ENCODE assay signal across 12 cellular contexts in the genomic region with DNA sequence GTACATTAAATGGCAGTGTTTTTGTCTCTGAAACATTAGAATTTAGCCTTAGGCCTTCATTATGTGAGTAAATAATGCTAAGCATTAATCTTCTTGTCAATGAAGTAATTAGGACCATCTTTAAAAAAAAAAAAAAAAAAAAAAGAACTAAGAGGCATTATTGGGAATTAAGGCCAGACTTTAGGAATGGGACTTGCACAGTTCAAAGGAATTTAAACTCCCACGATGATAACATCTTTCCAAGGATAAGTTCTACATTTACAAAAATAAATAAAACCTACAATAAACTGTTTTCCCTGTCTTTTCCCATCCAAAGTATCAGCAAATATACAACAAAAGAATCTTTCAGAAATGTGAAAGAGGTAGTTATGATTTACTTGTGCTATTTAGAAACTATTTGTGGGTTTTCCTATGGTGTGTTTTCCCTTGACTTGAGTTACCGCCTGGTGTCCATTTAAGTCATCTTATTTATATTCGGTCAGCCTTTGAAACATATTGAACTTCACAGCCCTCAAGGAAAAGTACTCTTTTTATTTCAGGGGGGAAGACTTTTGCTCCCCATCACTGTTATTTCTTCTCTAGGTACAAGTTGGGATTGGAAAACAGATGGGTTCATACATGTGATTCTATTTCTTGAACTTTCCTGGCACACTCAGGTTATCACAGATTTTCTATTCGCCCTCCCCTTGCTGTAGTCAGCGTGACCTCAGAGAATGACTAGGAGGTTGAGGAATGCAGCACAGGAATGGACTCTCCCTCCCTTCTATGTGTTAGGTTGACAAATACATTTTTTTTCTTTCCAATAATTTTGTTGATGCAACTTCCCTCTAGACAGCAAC. TPM values are rescaled to one million over a fixed set of nuclear protein-coding genes. Genes with fewer than 3 reads are reported as not detected.
A peak's percentile ranks its signal among the peaks of the same experiment; 100 is the strongest.
DNase-seq lines count a peak whose midpoint lies in the region; ATAC-seq and TF ChIP-seq lines count a peak whose summit lies in the region.
"Had no signal": no experiment of that assay in that cellular context is flagged by ENCODE, and none has a peak within 500 bp of the region (broad histone marks: within the 10 kb centered on the region; RNA-seq: fewer than 3 reads in every experiment).

No MANE protein-coding gene starts in this region.

- H3K4me3 ChIP-seq in cardiac muscle cell (no peak overlapping the region), astrocyte of the cerebellum (ENCODE audit: low read depth, low read length) (no peak overlapping the region), hepatocyte (no peak overlapping the region), upper lobe of left lung (no peak overlapping the region), neuronal stem cell (ENCODE audit: low read length in 2 of 2) (no peak overlapping the region), prostate gland (no peak overlapping the region)
- H3K4me3 ChIP-seq: transverse colon had no signal

- in situ Hi-C loops in astrocyte of the cerebellum (cut with HindIII; ENCODE audit: low sequenced_read_pairs) = no loop called here

- TF ChIP-seq POLR2A in upper lobe of left lung (IDR thresholded peaks at IDR 0.05) = no peak
- TF ChIP-seq POLR2A in prostate gland (IDR thresholded peaks at IDR 0.05) = no peak

- 47% methylated on average over 5 of the region's 5 CpGs for WGBS in hepatocyte (ENCODE audit: low lambda C conversion rate, missing lambda C conversion rate)
- 72 to 75% methylated on average over 5 of the region's 5 CpGs for WGBS in upper lobe of left lung, 2 donors
- WGBS in neuronal stem cell (ENCODE audit: extremely low coverage in 2 of 2, insufficient read length in 2 of 2, insufficient replicate concordance in 1 of 2), 2 donors = no CpG with 5 or more reads among the region's 5 CpGs
- 72% methylated on average over 5 of the region's 5 CpGs for WGBS in prostate gland

- no peak overlapping the region for H2BK12ac ChIP-seq in neuronal stem cell (ENCODE audit: low read length)

- H4K20me1 ChIP-seq in hepatocyte (ENCODE audit: insufficient read depth, poor library complexity, severe bottlenecking) = no peaks in the 10 kb centered on the region

- H2BK15ac ChIP-seq in neuronal stem cell (ENCODE audit: low read length) = no peak overlapping the region

- H3K27me3 ChIP-seq in cardiac muscle cell (no peaks in the 10 kb centered on the region), hepatocyte (no peaks in the 10 kb centered on the region), upper lobe of left lung (no peaks in the 10 kb centered on the region), neuronal stem cell (ENCODE audit: control insufficient read depth in 3 of 3, insufficient read depth in 3 of 3, low read depth in 1 of 3, low read length in 3 of 3) (no peaks in the 10 kb centered on the region), prostate gland (replicated peaks; ENCODE audit: insufficient read depth) (no peaks in the 10 kb centered on the region)
- H3K27me3 ChIP-seq: transverse colon had no signal

- H3K36me3 ChIP-seq in cardiac muscle cell = no peaks in the 10 kb centered on the region
- no peaks in the 10 kb centered on the region for H3K36me3 ChIP-seq in hepatocyte (replicated peaks; ENCODE audit: insufficient read depth, low read depth)
- H3K36me3 ChIP-seq in upper lobe of left lung = no peaks in the 10 kb centered on the region
- H3K36me3 ChIP-seq in neuronal stem cell (replicated peaks in 1 of 2; ENCODE audit: control insufficient read depth in 2 of 2, insufficient read depth in 2 of 2, low read length in 2 of 2) = no peaks in the 10 kb centered on the region
- no peaks in the 10 kb centered on the region for H3K36me3 ChIP-seq in prostate gland
- H3K36me3 ChIP-seq: transverse colon had no signal

- H3K23ac ChIP-seq in neuronal stem cell (ENCODE audit: low read depth, low read length, poor library complexity) = no peak overlapping the region

- H3K79me1 ChIP-seq in neuronal stem cell (ENCODE audit: low read depth, low read length) = no peaks in the 10 kb centered on the region

- TF ChIP-seq CTCF in cardiac muscle cell (IDR thresholded peaks at IDR 0.05; ENCODE audit: low read depth, low read length) (no peak), astrocyte of the cerebellum (IDR thresholded peaks at IDR 0.05; ENCODE audit: low read depth, low read length, missing control alignments) (no peak), hepatocyte (IDR thresholded peaks at IDR 0.05; ENCODE audit: poor library complexity) (no peak), upper lobe of left lung (IDR thresholded peaks at IDR 0.05) (no peak), prostate gland (IDR thresholded peaks at IDR 0.05) (no peak)

- ATAC-seq in upper lobe of left lung (ENCODE audit: low FRiP score in 2 of 2) = peak; percentile 82 to 87
- ATAC-seq in GM19395 (IDR thresholded peaks at IDR 0.05; ENCODE audit: unreplicated experiment) = no peak
- ATAC-seq: T-cell had no signal

- no peaks in the 10 kb centered on the region for H3K79me2 ChIP-seq in hepatocyte

- H3K4me1 ChIP-seq in cardiac muscle cell (ENCODE audit: low read depth) (no peaks in the 10 kb centered on the region), hepatocyte (ENCODE audit: insufficient read depth) (peaks cover 10% of the 10 kb centered on the region), upper lobe of left lung (peaks cover 0 to 6% (median 2%) of the 10 kb centered on the region in 4 donors), neuronal stem cell (ENCODE audit: control insufficient read depth in 2 of 2, insufficient read depth in 1 of 2, low read depth in 1 of 2, low read length in 2 of 2) (peaks cover 0 to 1% of the 10 kb centered on the region in 2 donors), prostate gland (replicated peaks) (no peaks in the 10 kb centered on the region)
- H3K4me1 ChIP-seq: transverse colon had no signal

- DNase-seq in cardiac muscle cell (ENCODE audit: low read depth in 1 of 2, low spot score in 1 of 2) (peak; percentile 34 to 92), cardiac septum (ENCODE audit: low spot score) (no peak), astrocyte of the cerebellum (ENCODE audit: low read depth) (peak; percentile 72), hepatocyte (ENCODE audit: low spot score) (peak; percentile 75), upper lobe of left lung (no peak), neuronal stem cell (ENCODE audit: low spot score) (no peak), prostate gland (ENCODE audit: low spot score) (no peak)
- DNase-seq: AML-193; stimulated activated CD4-positive, alpha-beta T cell treated with anti-CD3 and anti-CD28 coated beads, Interleukin-4, amount 100 ng/mL, for 1 hour; T-cell; transverse colon had no signal

- H3K9me3 ChIP-seq in cardiac muscle cell (ENCODE audit: low read depth) = no peaks in the 10 kb centered on the region
- no peaks in the 10 kb centered on the region for H3K9me3 ChIP-seq in hepatocyte (ENCODE audit: low read depth)
- no peaks in the 10 kb centered on the region for H3K9me3 ChIP-seq in upper lobe of left lung
- H3K9me3 ChIP-seq in neuronal stem cell (replicated peaks in 1 of 2; ENCODE audit: control insufficient read depth in 2 of 2, insufficient read depth in 1 of 2, low read depth in 1 of 2, low read length in 2 of 2) = no peaks in the 10 kb centered on the region
- no peaks in the 10 kb centered on the region for H3K9me3 ChIP-seq in prostate gland
- H3K9me3 ChIP-seq: transverse colon had no signal

- intact Hi-C loops in cardiac septum (cut with DNase I) (no loop called here), prostate gland (cut with DNase I) (no loop called here)

- H2AK5ac ChIP-seq in neuronal stem cell (ENCODE audit: low read depth, low read length) = no peak overlapping the region

- H2BK120ac ChIP-seq in neuronal stem cell (ENCODE audit: low read depth, low read length) = no peak overlapping the region

- no peak overlapping the region for H4K91ac ChIP-seq in neuronal stem cell (ENCODE audit: low read depth, low read length, poor library complexity)

- TF ChIP-seq EP300 in upper lobe of left lung (IDR thresholded peaks at IDR 0.05) = no peak

- no peak overlapping the region for H2AFZ ChIP-seq in hepatocyte
- no peak overlapping the region for H2AFZ ChIP-seq in neuronal stem cell (ENCODE audit: low read length)

- no peak overlapping the region for H3K27ac ChIP-seq in cardiac muscle cell
- H3K27ac ChIP-seq in hepatocyte = peak overlapping the region; percentile 61
- H3K27ac ChIP-seq in upper lobe of left lung = no peak overlapping the region
- no peak overlapping the region for H3K27ac ChIP-seq in neuronal stem cell (replicated peaks; ENCODE audit: low read length)
- no peak overlapping the region for H3K27ac ChIP-seq in prostate gland
- H3K27ac ChIP-seq: transverse colon had no signal

- H3K14ac ChIP-seq in neuronal stem cell (ENCODE audit: low read length) = no peak overlapping the region

- H3K9me2 ChIP-seq in hepatocyte (replicated peaks; ENCODE audit: insufficient read depth) = no peaks in the 10 kb centered on the region

- no peak overlapping the region for H3K4ac ChIP-seq in neuronal stem cell (ENCODE audit: low read length)

- no peak overlapping the region for H2BK5ac ChIP-seq in neuronal stem cell (ENCODE audit: low read length)

- H3K18ac ChIP-seq in neuronal stem cell (ENCODE audit: low read length) = no peak overlapping the region

- no peak overlapping the region for H3K9ac ChIP-seq in neuronal stem cell (ENCODE audit: low read depth, low read length, poor library complexity)

- H4K8ac ChIP-seq in neuronal stem cell (ENCODE audit: low read depth, low read length) = no peak overlapping the region

- no peak overlapping the region for H3K4me2 ChIP-seq in hepatocyte
- no peak overlapping the region for H3K4me2 ChIP-seq in neuronal stem cell (ENCODE audit: insufficient read depth, low read length, poor library complexity, severe bottlenecking)

RNA-seq across cellular contexts. Expression of a gene that starts 13.6 kb away (rescaled TPM):
- total RNA-seq in cardiac muscle cell = not detected in 2 replicates
- polyA plus RNA-seq in cardiac muscle cell = not detected in 2 replicates
- not detected for total RNA-seq in cardiac septum
- total RNA-seq in hepatocyte = 0.27 TPM in 1 of 2 replicates, not detected in the other
- polyA plus RNA-seq in hepatocyte = 0.39 TPM in 1 of 2 replicates, not detected in the other
- 10 to 100 TPM in 1 of 6 donors, 1 to 10 TPM in 3, not detected in 2; 2.6 to 12.4 (median 3.6) TPM for total RNA-seq in upper lobe of left lung
- polyA plus RNA-seq in neuronal stem cell (2013, experiment 1 of 2) = 0.07 TPM
- 0.06 TPM for polyA plus RNA-seq in neuronal stem cell (2013, experiment 2 of 2)
- total RNA-seq in prostate gland = 10 to 100 TPM in 1 of 2 donors, not detected in 1; 15.6 TPM
- total RNA-seq: T-cell had no signal

Comparison
In these comparisons a context has a peak if more than half of its experiments do, and no peak if none do; other contexts are left out.
1. DNase-seq: peak in cardiac muscle cell (2 of 2), astrocyte of the cerebellum (single experiment) and hepatocyte (single experiment); none in cardiac septum (single experiment), upper lobe of left lung (0 of 2), neuronal stem cell (single experiment) and prostate gland (single experiment).